Comparison of ENCODE assay signal across 1 cellular context in genomic region chr3:87270908-87271727, GRCh38.
TF ChIP-seq lines count a peak whose summit lies in the region.

No MANE protein-coding gene starts in this region.

TF ChIP-seq in H1, 55 proteins besides CTCF, POLR2A, EP300 and RAD21:
- no peak for TF ChIP-seq CBX8 (IDR thresholded peaks at IDR 0.05; ENCODE audit: borderline replicate concordance, low read depth, low read length)
- TF ChIP-seq HDAC2 (IDR thresholded peaks at IDR 0.05; ENCODE audit: borderline replicate concordance in 1 of 2, low read depth in 2 of 2, low read length in 2 of 2), result no peak
- no peak for TF ChIP-seq FOSL1 (IDR thresholded peaks at IDR 0.05; ENCODE audit: insufficient read depth, low read depth, low read length)
- TF ChIP-seq SUZ12 (IDR thresholded peaks at IDR 0.05; ENCODE audit: low read length), result no peak
- TF ChIP-seq EZH2 (IDR thresholded peaks at IDR 0.05; ENCODE audit: low read depth, low read length, severe bottlenecking), result no peak
- TF ChIP-seq TAF7 (optimal IDR thresholded peaks at IDR 0.05; ENCODE audit: borderline replicate concordance, low read depth, low read length), result no peak
- no peak for TF ChIP-seq EGR1 (IDR thresholded peaks at IDR 0.05; ENCODE audit: borderline replicate concordance, low read depth, low read length)
- no peak for TF ChIP-seq BRCA1 (IDR thresholded peaks at IDR 0.05; ENCODE audit: low read depth, low read length)
- no peak for TF ChIP-seq TCF12 (IDR thresholded peaks at IDR 0.05; ENCODE audit: low read depth, low read length)
- no peak for TF ChIP-seq SAP30 (IDR thresholded peaks at IDR 0.05; ENCODE audit: insufficient read depth, insufficient replicate concordance, low read length)
- no peak for TF ChIP-seq KDM5A (IDR thresholded peaks at IDR 0.05; ENCODE audit: low read length)
- TF ChIP-seq CHD2 (IDR thresholded peaks at IDR 0.05; ENCODE audit: low read length), result no peak
